8 cellular contexts compared by ENCODE assay signal in genomic region chr7:74061840-74062539, GRCh38. TPM values are rescaled to one million over a fixed set of nuclear protein-coding genes. Genes with fewer than 3 reads are reported as not detected.
A peak's percentile ranks its signal among the peaks of the same experiment; 100 is the strongest.
DNase-seq lines count a peak whose midpoint lies in the region; ATAC-seq, FAIRE-seq and TF ChIP-seq lines count a peak whose summit lies in the region.

No MANE protein-coding gene starts in this region.

- H3K27me3 ChIP-seq in endothelial cell of umbilical vein (ENCODE audit: control insufficient read depth in 2 of 2, insufficient read depth in 2 of 2, low read length in 2 of 2) (peaks cover 0 to 3% of the 10 kb centered on the region in 2 experiments), mucosa of rectum (ENCODE audit: control insufficient read depth in 2 of 2, insufficient read depth in 2 of 2, low read length in 2 of 2) (no peaks in the 10 kb centered on the region)

- H2AFZ ChIP-seq in endothelial cell of umbilical vein (ENCODE audit: low read depth, low read length), result peak overlapping the region; percentile 83

- POLR2A ChIA-PET in endothelial cell of umbilical vein (lab: Charles Lee) (no interaction called here), HEK293T (lab: Yijun Ruan, JAX) (no interaction called here)

- TF ChIP-seq CTCF in GM20000 (IDR thresholded peaks at IDR 0.05; ENCODE audit: extremely low read depth, missing control alignments), result no peak
- TF ChIP-seq CTCF in endothelial cell of umbilical vein (IDR thresholded peaks at IDR 0.05; ENCODE audit: extremely low read depth in 1 of 2, insufficient read depth in 1 of 2, low read depth in 1 of 2, low read length in 2 of 2), result no peak

- no peaks in the 10 kb centered on the region for H3K9me1 ChIP-seq in endothelial cell of umbilical vein (replicated peaks; ENCODE audit: control insufficient read depth, extremely low read depth, insufficient read depth, low read length)

- DNase-seq in GM20000 (ENCODE audit: low spot score) (peak; percentile 80), NCI-H69 (lab: John Stamatoyannopoulos, UW) (peak; percentile 92), endothelial cell of umbilical vein (ENCODE audit: low read depth, low spot score) (peak; percentile 93), HEK293T (ENCODE audit: extremely low spot score) (no peak)
- peak; percentile 39 for DNase-seq in activated CD8-positive, alpha-beta memory T cell treated with anti-CD3 and anti-CD28 coated beads, Interleukin-2, amount 50 U/mL, for 24 hours (ENCODE audit: extremely low read depth)
- DNase-seq in stimulated activated CD8-positive, alpha-beta memory T cell treated with anti-CD3 and anti-CD28 coated beads, Interleukin-7, amount 100 ng/mL, for 1 hour (ENCODE audit: low read depth in 2 of 2), result peak; percentile 42 to 55

- no peak overlapping the region for H3K4me2 ChIP-seq in endothelial cell of umbilical vein (ENCODE audit: insufficient read depth, low read length)

- H3K9me3 ChIP-seq in endothelial cell of umbilical vein (replicated peaks; ENCODE audit: control insufficient read depth, insufficient read depth, low read length) (no peaks in the 10 kb centered on the region), mucosa of rectum (ENCODE audit: control insufficient read depth in 2 of 2, low read length in 2 of 2) (no peaks in the 10 kb centered on the region)

- peak overlapping the region; percentile 68 for H3K27ac ChIP-seq in endothelial cell of umbilical vein (ENCODE audit: insufficient read depth, low read depth, low read length)
- peak overlapping the region; percentile 87 to 94 for H3K27ac ChIP-seq in mucosa of rectum (ENCODE audit: low read depth in 2 of 2, low read length in 2 of 2)

- ATAC-seq in HG03045 (IDR thresholded peaks at IDR 0.05; ENCODE audit: unreplicated experiment), result no peak

- no peaks in the 10 kb centered on the region for H3K79me2 ChIP-seq in endothelial cell of umbilical vein (ENCODE audit: control insufficient read depth, insufficient read depth, low read length)

- FAIRE-seq in endothelial cell of umbilical vein (lab: Jason Lieb, UNC), result peak; percentile 96

- CTCF ChIA-PET in endothelial cell of umbilical vein (lab: Charles Lee) (no interaction called here), HEK293T (lab: Yijun Ruan, JAX) (no interaction called here)

- H3K9ac ChIP-seq in endothelial cell of umbilical vein (replicated peaks; ENCODE audit: extremely low read depth, insufficient read depth, low read length), result peak overlapping the region; percentile 61
- peak overlapping the region; percentile 71 to 79 for H3K9ac ChIP-seq in mucosa of rectum (ENCODE audit: low read depth in 1 of 2, low read length in 2 of 2)

- intact Hi-C loops in endothelial cell of umbilical vein (cut with micrococcal nuclease), result no loop called here

- dilution Hi-C loops in endothelial cell of umbilical vein (cut with MboI; ENCODE audit: extremely low pct_ligation_motif_present, low sequenced_read_pairs), result no loop called here

- BruUV-seq in endothelial cell of umbilical vein (replicated peaks; lab: Mats Ljungman, UMichigan), result TSS peak; percentile 63

- peaks cover 4% of the 10 kb centered on the region for H3K4me1 ChIP-seq in endothelial cell of umbilical vein (ENCODE audit: control insufficient read depth, extremely low read depth, insufficient read depth, low read length)
- H3K4me1 ChIP-seq in mucosa of rectum (ENCODE audit: control insufficient read depth in 2 of 2, insufficient read depth in 2 of 2, low read length in 2 of 2), result peaks cover 20 to 22% of the 10 kb centered on the region in 2 donors

- no peaks in the 10 kb centered on the region for H4K20me1 ChIP-seq in endothelial cell of umbilical vein (replicated peaks; ENCODE audit: control insufficient read depth, extremely low read depth, insufficient read depth, low read length)

- H3K36me3 ChIP-seq in endothelial cell of umbilical vein (ENCODE audit: control insufficient read depth in 2 of 2, extremely low read depth in 1 of 2, insufficient read depth in 2 of 2, low read length in 2 of 2) (no peaks in the 10 kb centered on the region), mucosa of rectum (ENCODE audit: control insufficient read depth in 2 of 2, insufficient read depth in 2 of 2, low read length in 2 of 2) (no peaks in the 10 kb centered on the region)

- no peak overlapping the region for H3K4me3 ChIP-seq in endothelial cell of umbilical vein (replicated peaks in 1 of 3; ENCODE audit: insufficient read depth in 1 of 3, low read depth in 1 of 3, low read length in 3 of 3)
- H3K4me3 ChIP-seq in mucosa of rectum (ENCODE audit: low read length in 2 of 2), result peak overlapping the region; percentile 42 to 56

- no peak for TF ChIP-seq POLR2A in endothelial cell of umbilical vein (IDR thresholded peaks at IDR 0.05; ENCODE audit: low read depth, low read length)

TF ChIP-seq in endothelial cell of umbilical vein, 7 proteins besides CTCF, POLR2A, EP300 and RAD21:
- peak; percentile 27 for TF ChIP-seq FOS (IDR thresholded peaks at IDR 0.05; ENCODE audit: borderline replicate concordance, insufficient read depth, low read length)
- no peak for TF ChIP-seq EZH2 (IDR thresholded peaks at IDR 0.05; ENCODE audit: borderline replicate concordance, low read depth, low read length, severe bottlenecking)
- TF ChIP-seq JUN (IDR thresholded peaks at IDR 0.05; ENCODE audit: borderline replicate concordance, insufficient read depth, insufficient read length, low read depth), result peak; percentile 86
- TF ChIP-seq MYC (IDR thresholded peaks at IDR 0.05; ENCODE audit: low read depth, low read length), result no peak
TF ChIP-seq in endothelial cell of umbilical vein: peak in this region for 2.

TF ChIP-seq in HEK293T, 16 proteins besides CTCF, POLR2A, EP300 and RAD21:
- TF ChIP-seq FOXA1 (IDR thresholded peaks at IDR 0.05) (no peak), ELF4 (IDR thresholded peaks at IDR 0.05) (no peak)

RNA-seq across cellular contexts. Expression of gene LIMK1, which starts 21.6 kb away (rescaled TPM):
- 54.4 and 54.5 TPM in 2 replicates for total RNA-seq in endothelial cell of umbilical vein
- polyA plus RNA-seq in endothelial cell of umbilical vein, result 52.9 and 62.0 TPM in 2 replicates
- polyA plus RNA-seq in endothelial cell of umbilical vein (2011; cell fraction: cytosol; rRNA removed), result 44.1 and 53.1 TPM in 2 replicates
- polyA plus RNA-seq in endothelial cell of umbilical vein (2011; cell fraction: nucleus; rRNA removed), result 35.1 and 41.7 TPM in 2 replicates
- polyA plus RNA-seq in endothelial cell of umbilical vein (2012), result 57.2 and 60.2 TPM in 2 replicates
- 46.3 and 56.0 TPM in 2 replicates for polyA minus RNA-seq in endothelial cell of umbilical vein
- polyA minus RNA-seq in endothelial cell of umbilical vein (2011; cell fraction: cytosol; rRNA and poly(A)+ RNA removed), result 14.4 TPM
- polyA minus RNA-seq in endothelial cell of umbilical vein (2011; cell fraction: nucleus; rRNA and poly(A)+ RNA removed), result 12.6 and 20.9 TPM in 2 replicates

RNA-seq across cellular contexts. Expression of gene ELN, which starts 34.0 kb away (rescaled TPM):
- 0.18 and 1.7 TPM in 2 replicates for total RNA-seq in endothelial cell of umbilical vein
- polyA plus RNA-seq in endothelial cell of umbilical vein, result 2.6 and 3.1 TPM in 2 replicates
- polyA plus RNA-seq in endothelial cell of umbilical vein (2011; cell fraction: cytosol; rRNA removed), result 1.2 and 2.4 TPM in 2 replicates
- polyA plus RNA-seq in endothelial cell of umbilical vein (2011; cell fraction: nucleus; rRNA removed), result 1.7 and 3.5 TPM in 2 replicates
- polyA plus RNA-seq in endothelial cell of umbilical vein (2012), result 0.10 TPM in 1 of 2 replicates, not detected in the other
- polyA minus RNA-seq in endothelial cell of umbilical vein, result 0.98 and 1.5 TPM in 2 replicates
- not detected for polyA minus RNA-seq in endothelial cell of umbilical vein (2011; cell fraction: cytosol; rRNA and poly(A)+ RNA removed)
- 1.1 and 2.1 TPM in 2 replicates for polyA minus RNA-seq in endothelial cell of umbilical vein (2011; cell fraction: nucleus; rRNA and poly(A)+ RNA removed)

Comparison
In these comparisons a context has a peak if more than half of its experiments do, and no peak if none do; other contexts are left out.
1. H3K4me3 ChIP-seq: peak in mucosa of rectum (2 of 2); none in endothelial cell of umbilical vein (0 of 3).